1 cellular context compared by ENCODE assay signal in the genomic region with DNA sequence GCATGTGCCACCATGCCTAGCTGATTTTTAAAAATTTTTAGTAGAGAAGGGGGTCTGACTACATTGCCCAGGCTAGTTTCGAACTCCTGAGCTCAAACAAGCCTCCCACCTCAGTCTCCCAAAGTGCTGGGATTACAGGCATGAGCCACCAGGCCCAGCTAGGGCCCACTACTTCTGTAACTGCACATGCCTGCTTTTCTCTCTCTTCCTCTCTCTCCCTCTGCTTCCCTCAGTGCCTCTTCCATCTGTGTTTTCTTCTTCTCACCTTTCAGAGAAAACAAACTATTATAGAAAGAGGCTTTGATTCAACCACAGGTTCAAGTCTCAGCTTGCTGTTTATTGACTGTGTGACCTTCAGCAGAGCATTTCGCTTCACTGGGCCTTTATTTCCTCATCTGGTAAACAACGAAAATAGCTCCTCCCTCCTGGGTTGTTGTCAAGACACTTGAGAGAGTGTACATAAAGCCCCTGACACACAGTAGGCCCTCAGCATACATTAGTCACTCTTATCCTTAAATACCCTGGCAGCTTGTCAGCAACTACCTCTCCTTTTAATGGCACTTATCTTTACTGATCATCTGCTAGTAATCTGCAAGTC.
TF ChIP-seq lines count a peak whose summit lies in the region.

No MANE protein-coding gene starts in this region.

TF ChIP-seq in K562, 482 proteins besides CTCF, POLR2A, EP300 and RAD21:
- TF ChIP-seq SMAD3 (CRISPR knock-in tag; conservative IDR thresholded peaks at IDR 0.05) (no peak), ZBTB17 (CRISPR knock-in tag; IDR thresholded peaks at IDR 0.05) (no peak), CBFA2T2 (conservative IDR thresholded peaks at IDR 0.05) (0 out of 2 replicates have a peak, but pooled peaks have one; percentile 9), ILF3 (IDR thresholded peaks at IDR 0.05; ENCODE audit: borderline replicate concordance) (no peak), FOXJ2 (tag; IDR thresholded peaks at IDR 0.05) (peak; percentile 75; the same call in 1 of the 2 replicates), CBFA2T3 (IDR thresholded peaks at IDR 0.05) (peak; percentile 49), ARID1B (IDR thresholded peaks at IDR 0.05) (peak; percentile 34; the same call in 1 of the 2 replicates), CAMTA2 (CRISPR knock-in tag; conservative IDR thresholded peaks at IDR 0.05) (no peak), ZBTB7A (IDR thresholded peaks at IDR 0.05; ENCODE audit: borderline replicate concordance, control insufficient read depth, low read depth, low read length) (no peak), SAFB2 (IDR thresholded peaks at IDR 0.05; ENCODE audit: borderline replicate concordance, low read depth, low read length, severe bottlenecking) (no peak), BRCA1 (IDR thresholded peaks at IDR 0.05) (no peak), BRCA1 (CRISPR knock-in tag; IDR thresholded peaks at IDR 0.05) (no peak), HCFC1 (IDR thresholded peaks at IDR 0.05; ENCODE audit: low read depth, low read length) (no peak), ZKSCAN1 (IDR thresholded peaks at IDR 0.05; ENCODE audit: low read depth, low read length) (peak; percentile 96), XRCC5 (IDR thresholded peaks at IDR 0.05; ENCODE audit: low read depth, low read length) (no peak), FOXK2 (conservative IDR thresholded peaks at IDR 0.05 in 1 of 2, IDR thresholded peaks at IDR 0.05 in 1 of 2; ENCODE audit: low read depth in 2 of 2) (no peak), POU5F1 (IDR thresholded peaks at IDR 0.05; ENCODE audit: borderline replicate concordance, low read depth, low read length, partially characterized antibody) (no peak), FOSL1 (tag; conservative IDR thresholded peaks at IDR 0.05) (peak; percentile 65; the same call in 1 of the 2 replicates), PHF8 (IDR thresholded peaks at IDR 0.05; ENCODE audit: borderline replicate concordance, low read length) (no peak), EZH2 (IDR thresholded peaks at IDR 0.05; ENCODE audit: borderline replicate concordance, low read depth, low read length) (no peak), TCF3 (CRISPR knock-in tag; IDR thresholded peaks at IDR 0.05) (no peak), ZBTB40 (IDR thresholded peaks at IDR 0.05) (no peak), ZBTB40 (CRISPR knock-in tag; IDR thresholded peaks at IDR 0.05) (no peak), POLR2H (tag; IDR thresholded peaks at IDR 0.05; ENCODE audit: low read depth) (no peak)
- TF ChIP-seq, protein P1, sequence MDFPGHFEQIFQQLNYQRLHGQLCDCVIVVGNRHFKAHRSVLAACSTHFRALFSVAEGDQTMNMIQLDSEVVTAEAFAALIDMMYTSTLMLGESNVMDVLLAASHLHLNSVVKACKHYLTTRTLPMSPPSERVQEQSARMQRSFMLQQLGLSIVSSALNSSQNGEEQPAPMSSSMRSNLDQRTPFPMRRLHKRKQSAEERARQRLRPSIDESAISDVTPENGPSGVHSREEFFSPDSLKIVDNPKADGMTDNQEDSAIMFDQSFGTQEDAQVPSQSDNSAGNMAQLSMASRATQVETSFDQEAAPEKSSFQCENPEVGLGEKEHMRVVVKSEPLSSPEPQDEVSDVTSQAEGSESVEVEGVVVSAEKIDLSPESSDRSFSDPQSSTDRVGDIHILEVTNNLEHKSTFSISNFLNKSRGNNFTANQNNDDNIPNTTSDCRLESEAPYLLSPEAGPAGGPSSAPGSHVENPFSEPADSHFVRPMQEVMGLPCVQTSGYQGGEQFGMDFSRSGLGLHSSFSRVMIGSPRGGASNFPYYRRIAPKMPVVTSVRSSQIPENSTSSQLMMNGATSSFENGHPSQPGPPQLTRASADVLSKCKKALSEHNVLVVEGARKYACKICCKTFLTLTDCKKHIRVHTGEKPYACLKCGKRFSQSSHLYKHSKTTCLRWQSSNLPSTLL (IDR thresholded peaks at IDR 0.05) = no peak
- TF ChIP-seq, protein P2, sequence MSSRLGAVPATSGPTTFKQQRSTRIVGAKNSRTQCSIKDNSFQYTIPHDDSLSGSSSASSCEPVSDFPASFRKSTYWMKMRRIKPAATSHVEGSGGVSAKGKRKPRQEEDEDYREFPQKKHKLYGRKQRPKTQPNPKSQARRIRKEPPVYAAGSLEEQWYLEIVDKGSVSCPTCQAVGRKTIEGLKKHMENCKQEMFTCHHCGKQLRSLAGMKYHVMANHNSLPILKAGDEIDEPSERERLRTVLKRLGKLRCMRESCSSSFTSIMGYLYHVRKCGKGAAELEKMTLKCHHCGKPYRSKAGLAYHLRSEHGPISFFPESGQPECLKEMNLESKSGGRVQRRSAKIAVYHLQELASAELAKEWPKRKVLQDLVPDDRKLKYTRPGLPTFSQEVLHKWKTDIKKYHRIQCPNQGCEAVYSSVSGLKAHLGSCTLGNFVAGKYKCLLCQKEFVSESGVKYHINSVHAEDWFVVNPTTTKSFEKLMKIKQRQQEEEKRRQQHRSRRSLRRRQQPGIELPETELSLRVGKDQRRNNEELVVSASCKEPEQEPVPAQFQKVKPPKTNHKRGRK (tag; IDR thresholded peaks at IDR 0.05) = no peak
TF ChIP-seq in K562: peak in this region for 6.
